Comparison of ENCODE assay signal across 16 cellular contexts in the genomic region with DNA sequence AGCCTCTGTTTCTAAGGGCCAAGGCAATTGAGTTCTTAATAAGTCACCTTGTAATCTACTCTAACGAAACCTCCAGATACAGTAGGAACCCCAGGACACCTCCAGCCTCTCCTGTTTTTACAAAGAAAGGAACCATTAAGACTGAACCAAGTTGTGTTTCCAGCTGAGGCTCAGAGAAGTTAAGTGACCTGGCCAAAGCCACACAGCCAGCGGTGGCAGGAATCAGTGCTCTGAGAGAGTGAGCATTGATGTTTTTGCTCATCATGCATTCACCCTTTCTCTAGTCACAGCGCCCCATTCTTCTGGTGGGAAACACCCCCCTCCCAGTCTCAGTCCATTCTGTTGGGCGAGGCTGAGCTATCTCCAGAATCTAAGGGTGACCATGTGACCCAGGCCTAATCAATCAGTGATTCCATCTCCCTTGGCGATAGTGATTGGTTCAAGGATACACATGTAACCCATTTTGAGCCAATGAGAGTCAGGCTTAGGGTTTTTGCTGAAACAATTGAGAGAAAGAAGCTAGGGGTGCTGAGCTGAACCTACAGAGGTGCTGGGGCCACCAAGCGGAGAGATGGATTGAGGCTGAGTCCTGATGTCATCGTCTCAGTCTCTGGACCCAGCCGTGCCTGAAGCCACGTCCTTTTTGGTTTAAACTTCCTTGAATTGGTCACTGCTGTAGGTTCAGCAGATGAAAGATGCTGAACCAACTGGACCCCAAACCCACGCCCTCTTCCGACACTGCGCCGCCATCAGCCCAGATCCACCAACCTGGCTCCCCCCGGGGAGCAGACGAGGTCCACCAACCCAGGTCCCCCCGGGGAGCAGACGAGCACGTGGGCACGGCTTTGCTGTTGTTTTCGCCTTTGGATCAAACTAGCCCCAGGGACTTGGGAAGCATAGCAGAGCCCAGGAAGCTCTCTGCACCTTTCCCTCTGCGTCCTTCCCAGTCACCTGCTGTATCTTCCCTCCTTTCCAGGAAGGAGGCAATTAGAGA.
"Had no signal": no experiment of that assay in that cellular context is flagged by ENCODE, and none has a peak within 500 bp of the region (broad histone marks: within the 10 kb centered on the region; RNA-seq: fewer than 3 reads in every experiment).

No MANE protein-coding gene starts in this region.

- H3K4me3 Mint-ChIP-seq: activated B cell treated with CpG ODN at 0.5 μM for 24 hours; activated CD4-positive, alpha-beta T cell treated with anti-CD3 and anti-CD28 coated beads, Interleukin-2, amount 10 ng/mL, durations not matched to agents 24 days and 14 days; T-cell had no signal

- H3K27ac Mint-ChIP-seq: activated B cell treated with CpG ODN at 0.5 μM for 24 hours; activated CD4-positive, alpha-beta T cell treated with anti-CD3 and anti-CD28 coated beads, Interleukin-2, amount 10 ng/mL, durations not matched to agents 24 days and 14 days; T-cell had no signal

- H3K4me2 ChIP-seq: smooth muscle cell had no signal

- H3K27me3 Mint-ChIP-seq: activated CD4-positive, alpha-beta T cell treated with anti-CD3 and anti-CD28 coated beads, Interleukin-2, amount 10 ng/mL, durations not matched to agents 24 days and 14 days had no signal

- H3K9me3 ChIP-seq: adrenal gland, esophagus squamous epithelium, prostate gland, stomach, upper lobe of left lung had no signal

- H3K36me3 ChIP-seq: adrenal gland, esophagus squamous epithelium, prostate gland, stomach, upper lobe of left lung had no signal

- H3K36me3 Mint-ChIP-seq: T-cell had no signal

- H3K9me3 Mint-ChIP-seq: activated B cell treated with CpG ODN at 0.5 μM for 24 hours, T-cell had no signal

- DNase-seq: activated B cell treated with CpG ODN at 0.5 μM for 24 hours; activated CD4-positive, alpha-beta T cell treated with anti-CD3 and anti-CD28 coated beads, Interleukin-2, amount 10 ng/mL, durations not matched to agents 24 days and 14 days; activated CD8-positive, alpha-beta memory T cell treated with anti-CD3 and anti-CD28 coated beads, Interleukin-2, amount 50 U/mL, for 4 hours; activated effector memory CD4-positive, alpha-beta T cell treated with Interleukin-2 at 50 U/mL for 16 hours; activated naive CD4-positive, alpha-beta T cell treated with anti-CD3 and anti-CD28 coated beads, Interleukin-2, amount 50 U/mL, for 16 hours; activated T-cell treated with anti-CD3 and anti-CD28 coated beads, Interleukin-2, amount 50 U/mL, for 48 hours; effector CD4-positive, alpha-beta T cell; esophagus squamous epithelium; hypothalamus; stimulated activated CD4-positive, alpha-beta T cell treated with anti-CD3 and anti-CD28 coated beads, Interleukin-4, amount 100 ng/mL, for 1 hour; stomach; T-cell had no signal

- H3K27ac ChIP-seq: adrenal gland, esophagus squamous epithelium, prostate gland, upper lobe of left lung had no signal

- H3K4me3 ChIP-seq: adrenal gland, esophagus squamous epithelium, prostate gland, smooth muscle cell, stomach, upper lobe of left lung had no signal

- ATAC-seq: T-cell had no signal

- H3K27me3 ChIP-seq: adrenal gland, esophagus squamous epithelium, stomach, upper lobe of left lung had no signal
